Comparison of ENCODE assay signal across 15 cellular contexts in the genomic region with DNA sequence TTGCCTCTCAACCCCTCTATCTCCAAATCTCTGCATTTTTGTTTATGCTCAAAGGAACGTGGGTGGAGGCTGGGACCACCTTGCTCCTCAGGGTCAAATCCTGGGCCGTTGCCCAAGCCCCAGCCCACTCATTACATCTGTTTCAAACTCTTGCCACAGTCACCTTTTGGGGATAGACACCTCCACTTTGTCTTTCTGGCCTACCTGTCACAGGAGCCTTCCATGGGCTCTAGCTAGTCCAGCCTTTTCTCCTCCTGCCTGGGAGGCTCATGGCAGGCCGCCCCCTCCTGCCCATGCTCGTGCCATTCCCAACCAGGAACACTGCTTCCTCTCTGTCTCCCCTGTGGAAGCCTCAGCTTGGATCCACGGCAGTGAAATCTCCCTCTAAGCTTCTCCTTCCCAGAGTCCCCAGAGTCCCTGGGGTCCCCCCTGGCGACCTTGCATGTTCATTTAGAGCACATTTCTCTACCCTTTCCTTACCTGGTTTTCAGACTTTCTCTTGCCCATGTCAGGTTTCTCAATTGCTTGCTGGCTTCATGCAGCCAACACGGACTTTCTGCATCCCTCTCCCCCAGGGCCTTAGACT. TPM values are rescaled to one million over a fixed set of nuclear protein-coding genes. Genes with fewer than 3 reads are reported as not detected.
DNase-seq lines count a peak whose midpoint lies in the region; ATAC-seq and TF ChIP-seq lines count a peak whose summit lies in the region.
"Had no signal": no experiment of that assay in that cellular context is flagged by ENCODE, and none has a peak within 500 bp of the region (broad histone marks: within the 10 kb centered on the region; RNA-seq: fewer than 3 reads in every experiment).

No MANE protein-coding gene starts in this region.

- no peak overlapping the region for H2AFZ ChIP-seq in neural progenitor cell (replicated peaks)

- H3K9me3 Mint-ChIP-seq in neural progenitor cell: peaks cover 2% of the 10 kb centered on the region
- peaks cover 3% of the 10 kb centered on the region for H3K9me3 Mint-ChIP-seq in type B pancreatic cell
- H3K9me3 Mint-ChIP-seq in activated T-cell treated with anti-CD3 and anti-CD28 coated beads, Interleukin-2, amount 50 U/mL, for 4 hours: peaks cover 5% of the 10 kb centered on the region

- no peak overlapping the region for H3K4me3 Mint-ChIP-seq in neural progenitor cell
- no peak overlapping the region for H3K4me3 Mint-ChIP-seq in type B pancreatic cell
- H3K4me3 Mint-ChIP-seq in activated T-cell treated with anti-CD3 and anti-CD28 coated beads, Interleukin-2, amount 50 U/mL, for 4 hours: no peak overlapping the region
- H3K4me3 Mint-ChIP-seq: CD4-positive, alpha-beta memory T cell had no signal

- no peaks in the 10 kb centered on the region for H4K20me1 ChIP-seq in neural progenitor cell (ENCODE audit: low read depth)

- H3K4me1 Mint-ChIP-seq in neural progenitor cell (peaks cover 31% of the 10 kb centered on the region), type B pancreatic cell (ENCODE audit: unreplicated experiment) (peaks cover 14% of the 10 kb centered on the region)
- H3K4me1 Mint-ChIP-seq in activated T-cell treated with anti-CD3 and anti-CD28 coated beads, Interleukin-2, amount 50 U/mL, for 4 hours (ENCODE audit: low read depth): peaks cover 11% of the 10 kb centered on the region

- no peak overlapping the region for H3K4me3 ChIP-seq in H7 (ENCODE audit: insufficient read depth, low read depth, low read length)
- no peak overlapping the region for H3K4me3 ChIP-seq in dorsolateral prefrontal cortex
- H3K4me3 ChIP-seq in neural progenitor cell: no peak overlapping the region
- H3K4me3 ChIP-seq in MG63: no peak overlapping the region
- H3K4me3 ChIP-seq: A549, GM12878 had no signal

- H3K9me3 ChIP-seq in neural progenitor cell (ENCODE audit: low read depth) (no peaks in the 10 kb centered on the region), MG63 (no peaks in the 10 kb centered on the region)
- H3K9me3 ChIP-seq: A549, BE2C had no signal

- no peaks in the 10 kb centered on the region for H3K79me2 ChIP-seq in neural progenitor cell (ENCODE audit: low read depth)

- peaks cover 9% of the 10 kb centered on the region for H3F3A ChIP-seq in neural progenitor cell (ENCODE audit: low read depth)

- H3K9ac ChIP-seq in neural progenitor cell: no peak overlapping the region

- H3K4me2 ChIP-seq in neural progenitor cell: no peak overlapping the region
- H3K4me2 ChIP-seq: A549 had no signal

- H3K36me3 ChIP-seq in H7 (replicated peaks; ENCODE audit: control insufficient read depth, insufficient read depth, low read length): no peaks in the 10 kb centered on the region
- no peaks in the 10 kb centered on the region for H3K36me3 ChIP-seq in neural progenitor cell
- peaks cover 4% of the 10 kb centered on the region for H3K36me3 ChIP-seq in MG63
- H3K36me3 ChIP-seq: BE2C had no signal

- DNase-seq in H7 (peak; percentile 29), dorsolateral prefrontal cortex (peak in 1 of 10 donors; percentile 33), neural progenitor cell (ENCODE audit: low spot score) (no peak), type B pancreatic cell (ENCODE audit: extremely low spot score, unreplicated experiment) (no peak), MG63 (no peak)
- DNase-seq in activated T-cell treated with anti-CD3 and anti-CD28 coated beads, Interleukin-2, amount 50 U/mL, for 4 hours: no peak
- DNase-seq: BE2C; CD4-positive, alpha-beta memory T cell; COR-L47 had no signal

- peaks cover 11% of the 10 kb centered on the region for H3K4me1 ChIP-seq in neural progenitor cell

- peak overlapping the region; percentile 52 for H3K27ac Mint-ChIP-seq in neural progenitor cell
- peak overlapping the region; percentile 12 for H3K27ac Mint-ChIP-seq in type B pancreatic cell
- H3K27ac Mint-ChIP-seq: CD4-positive, alpha-beta memory T cell had no signal

- H3K27me3 Mint-ChIP-seq in neural progenitor cell (ENCODE audit: insufficient read depth, low read depth) (peaks cover 35% of the 10 kb centered on the region), type B pancreatic cell (peaks cover 49% of the 10 kb centered on the region)
- H3K27me3 Mint-ChIP-seq in activated T-cell treated with anti-CD3 and anti-CD28 coated beads, Interleukin-2, amount 50 U/mL, for 4 hours (ENCODE audit: low read depth): peaks cover 32% of the 10 kb centered on the region

- H3K36me3 Mint-ChIP-seq in neural progenitor cell (no peaks in the 10 kb centered on the region), type B pancreatic cell (no peaks in the 10 kb centered on the region)
- no peaks in the 10 kb centered on the region for H3K36me3 Mint-ChIP-seq in activated T-cell treated with anti-CD3 and anti-CD28 coated beads, Interleukin-2, amount 50 U/mL, for 4 hours (ENCODE audit: insufficient read depth)
- H3K36me3 Mint-ChIP-seq: CD4-positive, alpha-beta memory T cell had no signal

- intact Hi-C loops in dorsolateral prefrontal cortex (cut with DNase I): loop anchor here (5.0 to 10.0 kb wide), 4 partner anchors 57 to 215 kb away; a partner anchor contains a TSS

- no peak for TF ChIP-seq CTCF in dorsolateral prefrontal cortex (IDR thresholded peaks at IDR 0.05 in 54 of 56, conservative IDR thresholded peaks at IDR 0.05 in 2 of 56; ENCODE audit: low read depth in 1 of 56, partially characterized antibody in 56 of 56)
- no peak for TF ChIP-seq CTCF in neural progenitor cell (IDR thresholded peaks at IDR 0.05)
- no peak for TF ChIP-seq CTCF in type B pancreatic cell (conservative IDR thresholded peaks at IDR 0.05)

- peaks cover 14% of the 10 kb centered on the region for H3K27me3 ChIP-seq in H7 (ENCODE audit: control insufficient read depth, insufficient read depth, low read length)
- H3K27me3 ChIP-seq in dorsolateral prefrontal cortex: peaks cover 0 to 10% (median 0%) of the 10 kb centered on the region in 45 donors
- peaks cover 36% of the 10 kb centered on the region for H3K27me3 ChIP-seq in neural progenitor cell
- H3K27me3 ChIP-seq in MG63: no peaks in the 10 kb centered on the region

- peak overlapping the region in 48 of 59 donors; percentile 16 to 99 (median 73) for H3K27ac ChIP-seq in dorsolateral prefrontal cortex
- no peak overlapping the region for H3K27ac ChIP-seq in neural progenitor cell
- H3K27ac ChIP-seq: A549, C4-2B, HL-60 had no signal

- ATAC-seq in HG02759 (IDR thresholded peaks at IDR 0.05; ENCODE audit: unreplicated experiment): no peak
- ATAC-seq in activated T-cell treated with anti-CD3 and anti-CD28 coated beads, Interleukin-2, amount 50 U/mL, for 4 hours: no peak
- ATAC-seq: A549, GM12878, HCT116 had no signal

RNA-seq across cellular contexts. Expression of a gene that starts 2.5 kb away (rescaled TPM):
- 1.1 and 2.4 TPM in 2 replicates for total RNA-seq in H7 (2014; rRNA removed; shearing (Covaris generic))
- 10 to 100 TPM in 9 of 120 experiments, 1 to 10 TPM in 98, under 1 TPM in 13; 0.23 to 28.2 (median 3.7) TPM for total RNA-seq in dorsolateral prefrontal cortex
- 0.53 TPM in 1 of 2 replicates, not detected in the other for total RNA-seq in neural progenitor cell (ENCODE audit: low replicate concordance)
- 0.29 and 1.4 TPM in 2 replicates for total RNA-seq in type B pancreatic cell (ENCODE audit: low replicate concordance)
- total RNA-seq in MG63 (2014; rRNA removed; shearing (Covaris generic); ENCODE audit: low replicate concordance): 1.6 and 2.7 TPM in 2 replicates
- under 1 TPM; 0.08 to 0.15 (median 0.14) TPM for total RNA-seq in activated T-cell treated with anti-CD3 and anti-CD28 coated beads, Interleukin-2, amount 50 U/mL, for 4 hours
- total RNA-seq: CD4-positive, alpha-beta memory T cell; GM12878 had no signal
